8 cellular contexts compared by ENCODE assay signal in genomic region chr5:173324115-173325001, GRCh38. TPM values are rescaled to one million over a fixed set of nuclear protein-coding genes. Genes with fewer than 3 reads are reported as not detected.
A peak's percentile ranks its signal among the peaks of the same experiment; 100 is the strongest.
DNase-seq lines count a peak whose midpoint lies in the region; ATAC-seq, FAIRE-seq and TF ChIP-seq lines count a peak whose summit lies in the region.

No MANE protein-coding gene starts in this region.

- no peaks in the 10 kb centered on the region for H3K79me2 ChIP-seq in keratinocyte (ENCODE audit: control insufficient read depth, insufficient read depth, low read length)

- peak overlapping the region; percentile 33 for H3K4me2 ChIP-seq in keratinocyte (ENCODE audit: control insufficient read depth, extremely low read depth, insufficient read depth, low read depth, low read length)

- no peaks in the 10 kb centered on the region for H3K9me3 ChIP-seq in adipocyte (ENCODE audit: control insufficient read depth, low read length)
- H3K9me3 ChIP-seq in keratinocyte (ENCODE audit: control insufficient read depth, low read depth, low read length), result no peaks in the 10 kb centered on the region
- H3K9me3 ChIP-seq in thoracic aorta, result no peaks in the 10 kb centered on the region

- peak; percentile 23 to 64 for DNase-seq in AML-193 (lab: John Stamatoyannopoulos, UW)
- peak; percentile 87 for DNase-seq in adipocyte (ENCODE audit: low read depth)
- DNase-seq in keratinocyte (ENCODE audit: low read depth, low spot score), result no peak
- no peak for DNase-seq in thoracic aorta (ENCODE audit: low spot score)
- DNase-seq in SKM-1 (lab: John Stamatoyannopoulos, UW; ENCODE audit: unreplicated experiment), result no peak
- DNase-seq in activated gamma-delta T cell treated with Interleukin-2 at 50 U/mL for 16 hours, result no peak

- FAIRE-seq in keratinocyte (lab: Jason Lieb, UNC), result no peak

- H2AFZ ChIP-seq in keratinocyte (ENCODE audit: control insufficient read depth, low read length), result peak overlapping the region; percentile 72

- H3K4me1 ChIP-seq in adipocyte (ENCODE audit: control insufficient read depth, insufficient read depth, low read length), result peaks cover 73% of the 10 kb centered on the region
- peaks cover 45% of the 10 kb centered on the region for H3K4me1 ChIP-seq in keratinocyte (ENCODE audit: control insufficient read depth, extremely low read depth, insufficient read depth, low read length)
- peaks cover 32 to 57% of the 10 kb centered on the region in 2 donors for H3K4me1 ChIP-seq in thoracic aorta (ENCODE audit: control insufficient read depth in 1 of 2, low read depth in 2 of 2)

- H3K9ac ChIP-seq in adipocyte (ENCODE audit: low read length), result peak overlapping the region; percentile 90
- H3K9ac ChIP-seq in keratinocyte (ENCODE audit: control insufficient read depth, extremely low read depth, insufficient read depth, low read length), result no peak overlapping the region

- H3K27me3 ChIP-seq in adipocyte (replicated peaks; ENCODE audit: control insufficient read depth, insufficient read depth, low read length), result no peaks in the 10 kb centered on the region
- peaks cover 35% of the 10 kb centered on the region for H3K27me3 ChIP-seq in keratinocyte (ENCODE audit: control insufficient read depth, extremely low read depth, insufficient read depth, low read length)
- peaks cover 12% of the 10 kb centered on the region for H3K27me3 ChIP-seq in thoracic aorta (replicated peaks; ENCODE audit: insufficient read depth)

- peaks cover 3% of the 10 kb centered on the region for H4K20me1 ChIP-seq in keratinocyte (ENCODE audit: control insufficient read depth, extremely low read depth, insufficient read depth, low read length)

- H3K4me3 ChIP-seq in adipocyte (ENCODE audit: low read length) (peak overlapping the region; percentile 84), keratinocyte (ENCODE audit: control insufficient read depth in 2 of 3, extremely low read depth in 1 of 3, insufficient read depth in 2 of 3, low read depth in 1 of 3, low read length in 3 of 3) (no peak overlapping the region), thoracic aorta (peak overlapping the region; percentile 62)

- H3K36me3 ChIP-seq in adipocyte (ENCODE audit: control insufficient read depth, insufficient read depth, low read length, severe bottlenecking), result peaks cover 28% of the 10 kb centered on the region
- peaks cover 0 to 22% of the 10 kb centered on the region in 2 experiments for H3K36me3 ChIP-seq in keratinocyte (ENCODE audit: control insufficient read depth in 2 of 2, extremely low read depth in 1 of 2, insufficient read depth in 2 of 2, low read length in 2 of 2)
- no peaks in the 10 kb centered on the region for H3K36me3 ChIP-seq in thoracic aorta

- ATAC-seq in HG02678 (IDR thresholded peaks at IDR 0.05; ENCODE audit: unreplicated experiment), result peak; percentile 38
- no peak for ATAC-seq in thoracic aorta (ENCODE audit: insufficient number of reproducible peaks, low FRiP score, low read depth)
- ATAC-seq in HG03571 (IDR thresholded peaks at IDR 0.05; ENCODE audit: unreplicated experiment), result no peak

- H3K27ac ChIP-seq in keratinocyte (ENCODE audit: control insufficient read depth, insufficient read depth, low read length) (no peak overlapping the region), thoracic aorta (peak overlapping the region in 1 of 2 donors; percentile 18)

- no peak for TF ChIP-seq CTCF in keratinocyte (optimal IDR thresholded peaks at IDR 0.05 in 1 of 3, IDR thresholded peaks at IDR 0.05 in 1 of 3, conservative IDR thresholded peaks at IDR 0.05 in 1 of 3; ENCODE audit: extremely low read depth in 1 of 3, insufficient read depth in 2 of 3, low read length in 3 of 3)
- no peak for TF ChIP-seq CTCF in thoracic aorta (IDR thresholded peaks at IDR 0.05)

- no peaks in the 10 kb centered on the region for H3K9me1 ChIP-seq in keratinocyte (ENCODE audit: control insufficient read depth, extremely low read depth, insufficient read depth, low read length)

- dilution Hi-C loops in keratinocyte (cut with MboI; ENCODE audit: extremely low pct_ligation_motif_present, low sequenced_read_pairs), result no loop called here

RNA-seq across cellular contexts. Expression of gene STC2, which starts 3.9 kb away (rescaled TPM):
- 1.9 to 4.3 TPM (median 4.1 TPM) in 3 replicates for polyA plus RNA-seq in keratinocyte
- polyA plus RNA-seq in keratinocyte (2011; ENCODE audit: low read depth), result 8.5 TPM
- 2.2 and 2.6 TPM in 2 replicates for polyA plus RNA-seq in keratinocyte (2011; cell fraction: cytosol; rRNA removed)
- 9.3 and 16.7 TPM in 2 replicates for polyA plus RNA-seq in keratinocyte (2011; cell fraction: nucleus; rRNA removed)
- 4.7 and 14.4 TPM in 2 replicates for polyA plus RNA-seq in keratinocyte (2012; ENCODE audit: low replicate concordance)
- 0.82 to 2.5 TPM (median 2.3 TPM) in 3 replicates for polyA minus RNA-seq in keratinocyte
- 10.6 TPM for polyA minus RNA-seq in keratinocyte (2011; cell fraction: cytosol; rRNA and poly(A)+ RNA removed)
- polyA minus RNA-seq in keratinocyte (2011; cell fraction: nucleus; rRNA and poly(A)+ RNA removed), result 8.4 and 8.5 TPM in 2 replicates
- 1 to 10 TPM; 2.0 to 8.8 TPM for total RNA-seq in thoracic aorta

Comparison
In these comparisons a context has a peak if more than half of its experiments do, and no peak if none do; other contexts are left out.
1. DNase-seq: peak in AML-193 (2 of 2) and adipocyte (single experiment); none in keratinocyte (single experiment), thoracic aorta (single experiment), SKM-1 (single experiment) and activated gamma-delta T cell treated with Interleukin-2 at 50 U/mL for 16 hours (single experiment).
2. H3K4me3 ChIP-seq: peak in adipocyte (single experiment) and thoracic aorta (single experiment); none in keratinocyte (0 of 3).